8 cellular contexts compared by ENCODE assay signal in genomic region chr7:100673302-100673941, GRCh38. TPM values are rescaled to one million over a fixed set of nuclear protein-coding genes. Genes with fewer than 3 reads are reported as not detected.
A peak's percentile ranks its signal among the peaks of the same experiment; 100 is the strongest.
DNase-seq lines count a peak whose midpoint lies in the region; ATAC-seq and TF ChIP-seq lines count a peak whose summit lies in the region.

TSS of gene GNB2 (plus strand) at chr7:100673740. CDS start at chr7:100676266, 2,526 bp downstream.

- H3K9me3 ChIP-seq in mucosa of descending colon, result no peaks in the 10 kb centered on the region

- peaks cover 2 to 6% (median 5%) of the 10 kb centered on the region in 3 donors for H3K4me1 Mint-ChIP-seq in IgD-negative memory B cell

- H3K27me3 Mint-ChIP-seq in IgD-negative memory B cell, result no peaks in the 10 kb centered on the region

- H3K36me3 Mint-ChIP-seq in IgD-negative memory B cell, result no peaks in the 10 kb centered on the region

- H3K36me3 ChIP-seq in mucosa of descending colon (ENCODE audit: low read depth), result peaks cover 5% of the 10 kb centered on the region

- TF ChIP-seq CTCF in epithelial cell of esophagus (IDR thresholded peaks at IDR 0.05; ENCODE audit: insufficient read depth, low read depth, low read length, missing control alignments) (no peak), mucosa of descending colon (IDR thresholded peaks at IDR 0.05) (no peak)

- peak within 1 kb of the TSS; percentile 91 to 99 (median 97) for H3K4me3 Mint-ChIP-seq in IgD-negative memory B cell

- ATAC-seq in GM21529 (IDR thresholded peaks at IDR 0.05; ENCODE audit: unreplicated experiment) (peak; percentile 54), mucosa of descending colon (peak; percentile 86)

- intact Hi-C loops in mucosa of descending colon (cut with DNase I, micrococcal nuclease), result no loop called here

- H3K4me3 ChIP-seq in epithelial cell of esophagus (ENCODE audit: low read length), result peak within 1 kb of the TSS; percentile 93
- peak within 1 kb of the TSS; percentile 90 for H3K4me3 ChIP-seq in mucosa of descending colon

- H3K27ac Mint-ChIP-seq in IgD-negative memory B cell, result peak within 1 kb of the TSS; percentile 92 to 98 (median 97)

- no peaks in the 10 kb centered on the region for H3K4me1 ChIP-seq in mucosa of descending colon (ENCODE audit: low read depth)

- DNase-seq in DMS 273 (lab: John Stamatoyannopoulos, UW; ENCODE audit: unreplicated experiment) (peak; percentile 100), OCI-M2 (lab: John Stamatoyannopoulos, UW; ENCODE audit: unreplicated experiment) (peak; percentile 88), activated T-cell treated with anti-CD3 and anti-CD28 coated beads for 4 hours (peak; percentile 99), epithelial cell of esophagus (ENCODE audit: low read depth) (peak; percentile 99), mucosa of descending colon (peak; percentile 100)
- peak; percentile 98 for DNase-seq in stimulated activated CD8-positive, alpha-beta memory T cell treated with anti-CD3 and anti-CD28 coated beads, Interleukin-4, amount 100 ng/mL, for 24 hours (ENCODE audit: low read depth)

- no peaks in the 10 kb centered on the region for H3K9me3 Mint-ChIP-seq in IgD-negative memory B cell

RNA-seq across cellular contexts. Expression of gene GNB2, which starts in this region (rescaled TPM):
- polyA plus RNA-seq in IgD-negative memory B cell, result 62.7 TPM
- 100 to 1,000 TPM; 197 to 257 (median 232) TPM for total RNA-seq in mucosa of descending colon

Comparison
In these comparisons a context has a peak if more than half of its experiments do, and no peak if none do; other contexts are left out.
1. Peak in every context shown above with its lines: DNase-seq, ATAC-seq and H3K4me3 ChIP-seq.